8 cellular contexts compared by ENCODE assay signal in the genomic region with DNA sequence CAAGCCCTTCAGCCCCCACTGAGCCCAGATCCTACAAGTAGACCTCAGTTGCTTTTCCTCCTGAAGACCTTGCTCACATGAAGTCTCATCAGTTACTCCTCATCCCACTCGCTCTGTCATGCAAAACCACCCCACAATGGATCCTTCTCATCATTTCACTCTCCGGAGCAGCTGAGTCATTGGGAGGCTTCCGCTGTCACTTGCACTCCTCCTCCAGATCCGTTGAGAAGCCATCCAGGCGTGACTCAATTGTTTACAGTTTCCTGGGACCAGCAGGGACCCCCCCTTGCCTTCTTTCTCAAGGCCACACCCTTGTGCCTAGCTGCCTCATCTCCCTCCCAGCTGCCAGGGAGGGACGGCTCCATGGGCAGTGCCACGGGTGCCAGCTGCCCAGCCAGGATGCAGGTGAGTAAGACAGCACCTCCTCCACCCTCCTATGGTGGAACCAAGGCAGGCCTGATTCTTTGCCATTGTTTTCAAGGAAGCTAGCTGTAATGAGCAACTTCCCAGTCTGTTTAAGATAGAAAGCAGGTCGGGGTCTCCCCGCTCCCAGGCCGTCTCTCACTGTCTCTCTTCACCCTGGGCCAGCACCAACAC. TPM values are rescaled to one million over a fixed set of nuclear protein-coding genes. Genes with fewer than 3 reads are reported as not detected.
DNase-seq lines count a peak whose midpoint lies in the region; ATAC-seq and TF ChIP-seq lines count a peak whose summit lies in the region.

No MANE protein-coding gene starts in this region.

- H3K4me3 ChIP-seq in left ventricle myocardium inferior = peak overlapping the region; percentile 41
- no peak overlapping the region for H3K4me3 ChIP-seq in HAP-1

- H3K4me1 Mint-ChIP-seq in MCF 10A (ENCODE audit: insufficient read depth, unreplicated experiment) = peaks cover 15% of the 10 kb centered on the region

- DNase-seq in left ventricle myocardium inferior = no peak
- DNase-seq in Right ventricle myocardium superior = no peak
- peak; percentile 68 for DNase-seq in SIG-M5 (lab: John Stamatoyannopoulos, UW)
- DNase-seq in MCF 10A (ENCODE audit: unreplicated experiment) = peak; percentile 92
- DNase-seq in putamen (ENCODE audit: low spot score) = peak; percentile 69
- DNase-seq in left lobe of liver (ENCODE audit: low spot score) = no peak
- DNase-seq in HAP-1 (ENCODE audit: low spot score in 2 of 2) = no peak

- POLR2A ChIA-PET in MCF 10A (lab: Yijun Ruan, JAX) = no interaction called here

- no peaks in the 10 kb centered on the region for H3K9me3 Mint-ChIP-seq in MCF 10A (ENCODE audit: unreplicated experiment)

- peaks cover 3% of the 10 kb centered on the region for H3K27me3 Mint-ChIP-seq in MCF 10A (ENCODE audit: insufficient read depth, unreplicated experiment)

- CTCF ChIA-PET in MCF 10A (lab: Yijun Ruan, JAX) = interaction anchor here (0.9 to 1.2 kb wide), 2 partner anchors 11 to 79 kb away, joined by 3 to 5 read pairs; no protein-coding TSS in a partner anchor

- intact Hi-C loops in left ventricle myocardium inferior (cut with micrococcal nuclease) = no loop called here
- intact Hi-C loops in Right ventricle myocardium superior (cut with DNase I) = no loop called here
- intact Hi-C loops in MCF 10A (cut with micrococcal nuclease) = loop anchor here (2.0 kb wide), 1 partner anchor 148 kb away; the partner anchor contains the start of gene PSMD1

- BruUV-seq in MCF 10A (replicated peaks; lab: Mats Ljungman, UMichigan) = no TSS peak

- peak overlapping the region; percentile 38 for H3K27ac ChIP-seq in left ventricle myocardium inferior (replicated peaks)

- ATAC-seq in Right ventricle myocardium superior (ENCODE audit: poor library complexity) (no peak), left lobe of liver (no peak), GM18520 (IDR thresholded peaks at IDR 0.05; ENCODE audit: unreplicated experiment) (no peak)

- no peaks in the 10 kb centered on the region for H3K36me3 ChIP-seq in left ventricle myocardium inferior
- no peaks in the 10 kb centered on the region for H3K36me3 ChIP-seq in HAP-1 (replicated peaks)

- no peak overlapping the region for H3K27ac Mint-ChIP-seq in MCF 10A (ENCODE audit: low read depth, unreplicated experiment)

- no peak overlapping the region for H3K4me3 Mint-ChIP-seq in MCF 10A (ENCODE audit: unreplicated experiment)

- H3K27me3 ChIP-seq in left ventricle myocardium inferior (ENCODE audit: low read depth) = peaks cover 8% of the 10 kb centered on the region
- H3K27me3 ChIP-seq in HAP-1 (ENCODE audit: low read depth) = no peaks in the 10 kb centered on the region

- TF ChIP-seq CTCF in left ventricle myocardium inferior (IDR thresholded peaks at IDR 0.05; ENCODE audit: borderline replicate concordance) (no peak), MCF 10A (IDR thresholded peaks at IDR 0.05; ENCODE audit: unreplicated experiment) (no peak)

- peaks cover 11% of the 10 kb centered on the region for H3K4me1 ChIP-seq in left ventricle myocardium inferior
- no peaks in the 10 kb centered on the region for H3K4me1 ChIP-seq in HAP-1

- H3K36me3 Mint-ChIP-seq in MCF 10A (ENCODE audit: insufficient read depth, unreplicated experiment) = no peaks in the 10 kb centered on the region

- no peaks in the 10 kb centered on the region for H3K9me3 ChIP-seq in left ventricle myocardium inferior (replicated peaks)
- no peaks in the 10 kb centered on the region for H3K9me3 ChIP-seq in HAP-1

- in situ Hi-C loops in HAP-1 (cut with MboI; ENCODE audit: low sequenced_read_pairs) = no loop called here

RNA-seq across cellular contexts. Expression of gene GPR55, which starts 16.3 kb away (rescaled TPM):
- not detected for total RNA-seq in left ventricle myocardium inferior
- total RNA-seq in Right ventricle myocardium superior = not detected
- total RNA-seq in MCF 10A (2022) = not detected in 2 replicates
- total RNA-seq in left lobe of liver = not detected

RNA-seq across cellular contexts. Expression of gene ITM2C, which starts 44.0 kb away (rescaled TPM):
- 25.5 TPM for total RNA-seq in left ventricle myocardium inferior
- total RNA-seq in Right ventricle myocardium superior = 25.3 TPM
- total RNA-seq in MCF 10A (2022) = 20.4 and 21.9 TPM in 2 replicates
- 14.2 TPM for total RNA-seq in left lobe of liver

Comparison
In these comparisons a context has a peak if more than half of its experiments do, and no peak if none do; other contexts are left out.
1. DNase-seq: peak in SIG-M5 (single experiment), MCF 10A (single experiment) and putamen (single experiment); none in left ventricle myocardium inferior (single experiment), Right ventricle myocardium superior (single experiment), left lobe of liver (single experiment) and HAP-1 (0 of 2).